In genomic region chr16:31441956-31442355, GRCh38 we compare ENCODE assay signal across 8 cellular contexts. TPM values are rescaled to one million over a fixed set of nuclear protein-coding genes. Genes with fewer than 3 reads are reported as not detected.
DNase-seq lines count a peak whose midpoint lies in the region; ATAC-seq and TF ChIP-seq lines count a peak whose summit lies in the region.
"Had no signal": no experiment of that assay in that cellular context is flagged by ENCODE, and none has a peak within 500 bp of the region (broad histone marks: within the 10 kb centered on the region; RNA-seq: fewer than 3 reads in every experiment).

No MANE protein-coding gene starts in this region.

- peak overlapping the region; percentile 95 for H3K27ac ChIP-seq in hepatocyte

- H3K36me3 Mint-ChIP-seq in activated naive CD8-positive, alpha-beta T cell = no peaks in the 10 kb centered on the region
- no peaks in the 10 kb centered on the region for H3K36me3 Mint-ChIP-seq in stimulated activated memory B cell treated with anti-CD40 and anti-IgM and Interleukin-4, amounts not matched to agents 10 μg/mL and 1 μg/mL and 100 μg/mL, for 72 hours

- no peaks in the 10 kb centered on the region for H3K9me3 ChIP-seq in hepatocyte (ENCODE audit: low read depth)

- no peaks in the 10 kb centered on the region for H4K20me1 ChIP-seq in hepatocyte (ENCODE audit: insufficient read depth, poor library complexity, severe bottlenecking)

- H2AFZ ChIP-seq in hepatocyte = peak overlapping the region; percentile 58

- no peaks in the 10 kb centered on the region for H3K36me3 ChIP-seq in hepatocyte (replicated peaks; ENCODE audit: insufficient read depth, low read depth)

- no peaks in the 10 kb centered on the region for H3K27me3 ChIP-seq in hepatocyte

- H3K27ac Mint-ChIP-seq in activated naive CD8-positive, alpha-beta T cell = peak overlapping the region; percentile 37
- no peak overlapping the region for H3K27ac Mint-ChIP-seq in stimulated activated memory B cell treated with anti-CD40 and anti-IgM and Interleukin-4, amounts not matched to agents 10 μg/mL and 1 μg/mL and 100 μg/mL, for 72 hours

- TF ChIP-seq POLR2A in erythroblast (IDR thresholded peaks at IDR 0.05; ENCODE audit: low read length) = no peak

- H3K4me1 ChIP-seq in hepatocyte (ENCODE audit: insufficient read depth) = peaks cover 4% of the 10 kb centered on the region

- WGBS in hepatocyte (ENCODE audit: low lambda C conversion rate, missing lambda C conversion rate) = 92% methylated on average over 34 of the region's 34 CpGs

- H3K27me3 Mint-ChIP-seq in activated naive CD8-positive, alpha-beta T cell = no peaks in the 10 kb centered on the region
- no peaks in the 10 kb centered on the region for H3K27me3 Mint-ChIP-seq in stimulated activated memory B cell treated with anti-CD40 and anti-IgM and Interleukin-4, amounts not matched to agents 10 μg/mL and 1 μg/mL and 100 μg/mL, for 72 hours

- H3K4me1 Mint-ChIP-seq in activated naive CD8-positive, alpha-beta T cell (ENCODE audit: low read depth) = peaks cover 5% of the 10 kb centered on the region
- peaks cover 33% of the 10 kb centered on the region for H3K4me1 Mint-ChIP-seq in stimulated activated memory B cell treated with anti-CD40 and anti-IgM and Interleukin-4, amounts not matched to agents 10 μg/mL and 1 μg/mL and 100 μg/mL, for 72 hours

- peak overlapping the region; percentile 84 for H3K4me3 Mint-ChIP-seq in activated naive CD8-positive, alpha-beta T cell
- H3K4me3 Mint-ChIP-seq in stimulated activated memory B cell treated with anti-CD40 and anti-IgM and Interleukin-4, amounts not matched to agents 10 μg/mL and 1 μg/mL and 100 μg/mL, for 72 hours = peak overlapping the region; percentile 70

- no peak for TF ChIP-seq CTCF in HFF-Myc (IDR thresholded peaks at IDR 0.05; ENCODE audit: low read depth, low read length, missing control alignments)
- no peak for TF ChIP-seq CTCF in hepatocyte (IDR thresholded peaks at IDR 0.05; ENCODE audit: poor library complexity)

- no peaks in the 10 kb centered on the region for H3K9me2 ChIP-seq in hepatocyte (replicated peaks; ENCODE audit: insufficient read depth)

- no peaks in the 10 kb centered on the region for H3K79me2 ChIP-seq in hepatocyte

- H3K4me3 ChIP-seq in HFF-Myc (replicated peaks; ENCODE audit: low read depth, low read length) = peak overlapping the region; percentile 61
- H3K4me3 ChIP-seq in hepatocyte = peak overlapping the region; percentile 71

- no peak for ATAC-seq in stimulated activated memory B cell treated with anti-CD40 and anti-IgM and Interleukin-4, amounts not matched to agents 10 μg/mL and 1 μg/mL and 100 μg/mL, for 72 hours
- ATAC-seq in GM18870 (IDR thresholded peaks at IDR 0.05; ENCODE audit: unreplicated experiment) = no peak

- H3K9me3 Mint-ChIP-seq in activated naive CD8-positive, alpha-beta T cell (ENCODE audit: low read depth) = no peaks in the 10 kb centered on the region
- peaks cover 3% of the 10 kb centered on the region for H3K9me3 Mint-ChIP-seq in stimulated activated memory B cell treated with anti-CD40 and anti-IgM and Interleukin-4, amounts not matched to agents 10 μg/mL and 1 μg/mL and 100 μg/mL, for 72 hours

- H3K4me2 ChIP-seq in hepatocyte = peak overlapping the region; percentile 73

- DNase-seq in HFF-Myc (ENCODE audit: extremely low read depth, low read depth) (no peak), hepatocyte (ENCODE audit: low spot score) (no peak), erythroblast (lab: John Stamatoyannopoulos, UW) (no peak), OCI-M2 (lab: John Stamatoyannopoulos, UW; ENCODE audit: unreplicated experiment) (no peak)

RNA-seq across cellular contexts. Expression of gene ZNF843, which starts 0.6 kb away (rescaled TPM):
- 1.2 and 1.7 TPM in 2 replicates for total RNA-seq in hepatocyte
- polyA plus RNA-seq in hepatocyte = 0.54 and 0.64 TPM in 2 replicates
- total RNA-seq: RPMI7951 had no signal

RNA-seq across cellular contexts. Expression of gene COX6A2, which starts 13.8 kb away (rescaled TPM):
- total RNA-seq in hepatocyte = not detected in 2 replicates
- polyA plus RNA-seq in hepatocyte = 1.7 TPM in 1 of 2 replicates, not detected in the other
- total RNA-seq: RPMI7951 had no signal

RNA-seq across cellular contexts. Expression of gene ARMC5, which starts 17.3 kb away (rescaled TPM):
- 11.4 and 12.2 TPM in 2 replicates for total RNA-seq in hepatocyte
- polyA plus RNA-seq in hepatocyte = 19.4 and 19.6 TPM in 2 replicates

RNA-seq across cellular contexts. Expression of gene TGFB1I1, which starts 30.0 kb away (rescaled TPM):
- total RNA-seq in hepatocyte = 14.5 and 15.7 TPM in 2 replicates
- 34.8 and 35.4 TPM in 2 replicates for polyA plus RNA-seq in hepatocyte

RNA-seq across cellular contexts. Expression of gene SLC5A2, which starts 41.0 kb away (rescaled TPM):
- 2.3 and 2.5 TPM in 2 replicates for total RNA-seq in hepatocyte
- 7.5 and 12.7 TPM in 2 replicates for polyA plus RNA-seq in hepatocyte
- total RNA-seq: RPMI7951 had no signal
